9 cellular contexts compared by ENCODE assay signal in the genomic region with DNA sequence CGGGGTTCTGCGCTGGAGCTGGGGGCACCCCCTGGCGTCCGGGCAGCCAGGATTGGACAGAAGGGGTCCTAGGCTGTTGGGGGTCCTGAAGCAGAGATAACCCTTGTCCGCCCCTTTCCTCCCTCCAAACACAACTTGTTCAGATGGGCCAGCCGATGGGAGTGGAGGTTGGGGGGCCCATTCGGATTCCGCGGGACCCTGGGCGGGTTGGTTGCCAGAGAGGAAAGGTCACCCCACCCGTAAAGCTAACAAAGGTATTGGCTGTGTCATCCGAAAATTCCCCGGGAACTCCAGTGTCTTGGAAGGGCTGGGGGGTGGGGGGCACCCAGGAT. TPM values are rescaled to one million over a fixed set of nuclear protein-coding genes. Genes with fewer than 3 reads are reported as not detected.
DNase-seq lines count a peak whose midpoint lies in the region; ATAC-seq and TF ChIP-seq lines count a peak whose summit lies in the region.
"Had no signal": no experiment of that assay in that cellular context is flagged by ENCODE, and none has a peak within 500 bp of the region (broad histone marks: within the 10 kb centered on the region; RNA-seq: fewer than 3 reads in every experiment).

No MANE protein-coding gene starts in this region.

- peaks cover 10% of the 10 kb centered on the region for H3K4me1 ChIP-seq in effector memory CD4-positive, alpha-beta T cell (ENCODE audit: control insufficient read depth, insufficient read depth, low read length, poor library complexity, severe bottlenecking)

- TF ChIP-seq CTCF in CD14-positive monocyte (IDR thresholded peaks at IDR 0.05) (no peak), neural crest cell (conservative IDR thresholded peaks at IDR 0.05) (no peak)

- H3K27me3 Mint-ChIP-seq in CD14-positive monocyte (ENCODE audit: low read depth in 3 of 3) (peaks cover 61 to 89% (median 81%) of the 10 kb centered on the region in 3 donors), neural crest cell (ENCODE audit: low read depth) (peaks cover 20% of the 10 kb centered on the region)

- H3K36me3 ChIP-seq in effector memory CD4-positive, alpha-beta T cell (ENCODE audit: control insufficient read depth, insufficient read depth, low read length): no peaks in the 10 kb centered on the region

- H3K27me3 ChIP-seq in effector memory CD4-positive, alpha-beta T cell (replicated peaks; ENCODE audit: control insufficient read depth, insufficient read depth, low read length, poor library complexity, severe bottlenecking): peaks cover 6% of the 10 kb centered on the region

- no peak for DNase-seq in CD14-positive monocyte (ENCODE audit: low spot score)
- DNase-seq in NCI-H69 (lab: John Stamatoyannopoulos, UW): peak; percentile 63
- DNase-seq in effector memory CD4-positive, alpha-beta T cell: no peak
- DNase-seq in neural crest cell (ENCODE audit: low read depth, low spot score): no peak
- DNase-seq: NCI-H2227 treated with DMSO at 0.1 percent for 48 hours had no signal

- H3K9me3 Mint-ChIP-seq in CD14-positive monocyte (peaks cover 0 to 5% (median 0%) of the 10 kb centered on the region in 7 donors), neural crest cell (no peaks in the 10 kb centered on the region)

- H3K27ac Mint-ChIP-seq in CD14-positive monocyte (no peak overlapping the region), neural crest cell (ENCODE audit: unreplicated experiment) (no peak overlapping the region)

- H3K4me3 Mint-ChIP-seq in CD14-positive monocyte (peak overlapping the region; percentile 52 to 60), neural crest cell (peak overlapping the region; percentile 73)

- H3K36me3 Mint-ChIP-seq in CD14-positive monocyte (no peaks in the 10 kb centered on the region), neural crest cell (ENCODE audit: low read depth) (no peaks in the 10 kb centered on the region)

- H3K27ac ChIP-seq in effector memory CD4-positive, alpha-beta T cell (ENCODE audit: insufficient read depth, low read length, poor library complexity, severe bottlenecking): no peak overlapping the region

- no peaks in the 10 kb centered on the region for H3K9me3 ChIP-seq in effector memory CD4-positive, alpha-beta T cell (ENCODE audit: control insufficient read depth, low read length)

- peaks cover 5% of the 10 kb centered on the region for H3K4me1 Mint-ChIP-seq in CD14-positive monocyte
- H3K4me1 Mint-ChIP-seq in neural crest cell: peaks cover 55% of the 10 kb centered on the region

- intact Hi-C loops in CD14-positive monocyte (cut with micrococcal nuclease): loop anchor here (5.0 to 10.0 kb wide), 3 partner anchors 143 to 238 kb away; partner anchors contain the start of genes KCTD10 (in 2 of the 2), UBE3B (in 2 of the 2), MMAB (in 1 of the 2) and MVK (in 1 of the 2)

- peak overlapping the region; percentile 75 for H3K4me3 ChIP-seq in effector memory CD4-positive, alpha-beta T cell (ENCODE audit: insufficient read depth, low read depth, low read length, poor library complexity, severe bottlenecking)

- no peak for ATAC-seq in GM19455 (IDR thresholded peaks at IDR 0.05; ENCODE audit: unreplicated experiment)
- no peak for ATAC-seq in GM18517 (IDR thresholded peaks at IDR 0.05; ENCODE audit: unreplicated experiment)
- ATAC-seq in GM18868 (IDR thresholded peaks at IDR 0.05; ENCODE audit: unreplicated experiment): no peak
- no peak for ATAC-seq in GM18520 (IDR thresholded peaks at IDR 0.05; ENCODE audit: unreplicated experiment)

RNA-seq across cellular contexts. Expression of gene FAM222A, which starts 1.3 kb away (rescaled TPM):
- polyA plus RNA-seq in CD14-positive monocyte: not detected
- total RNA-seq in neural crest cell: 12.5 and 13.9 TPM in 2 replicates
